ENCODE assay signal across 1 cellular context in the genomic region with DNA sequence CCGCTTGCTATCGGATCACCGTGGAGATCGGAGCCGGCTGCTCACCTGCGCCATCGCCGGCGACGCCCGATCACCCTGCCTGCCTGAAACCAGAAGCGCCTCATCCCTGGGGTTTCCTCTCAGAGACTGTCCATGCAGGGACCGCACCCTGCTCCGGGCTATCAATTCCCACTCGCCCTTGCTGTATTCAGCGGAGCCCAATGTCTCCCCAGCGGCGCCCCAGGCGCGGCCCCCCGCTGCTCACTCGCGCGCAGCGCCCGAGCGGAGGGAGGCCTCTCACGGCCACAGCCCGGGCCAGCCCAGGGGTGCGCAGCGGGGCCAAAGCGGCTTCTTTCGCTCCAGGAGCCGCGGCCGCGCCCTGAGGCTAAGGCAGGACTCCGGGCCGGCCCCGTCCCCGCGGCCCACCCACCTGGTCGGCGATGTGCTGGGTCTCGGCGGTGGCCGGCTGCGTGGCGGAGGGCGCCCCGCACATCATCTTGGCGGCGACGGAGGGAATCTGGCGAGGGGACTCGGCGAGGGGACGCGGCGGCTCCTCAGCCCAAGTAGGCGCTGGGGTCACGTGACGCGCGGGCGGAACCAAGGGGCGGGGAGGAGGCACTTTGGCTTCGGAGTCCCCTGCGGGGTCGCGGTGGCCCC.
A peak's percentile ranks its signal among the peaks of the same experiment; 100 is the strongest.
TF ChIP-seq lines count a peak whose summit lies in the region.

TSS of gene CSTB (minus strand) at position 514 of the 636 bp plus-strand sequence. CDS start at position 475, 39 bp downstream.

TF ChIP-seq in GM12878, 131 proteins besides CTCF, POLR2A, EP300 and RAD21 (continued from another document and continues in another):
- TF ChIP-seq, protein P1, sequence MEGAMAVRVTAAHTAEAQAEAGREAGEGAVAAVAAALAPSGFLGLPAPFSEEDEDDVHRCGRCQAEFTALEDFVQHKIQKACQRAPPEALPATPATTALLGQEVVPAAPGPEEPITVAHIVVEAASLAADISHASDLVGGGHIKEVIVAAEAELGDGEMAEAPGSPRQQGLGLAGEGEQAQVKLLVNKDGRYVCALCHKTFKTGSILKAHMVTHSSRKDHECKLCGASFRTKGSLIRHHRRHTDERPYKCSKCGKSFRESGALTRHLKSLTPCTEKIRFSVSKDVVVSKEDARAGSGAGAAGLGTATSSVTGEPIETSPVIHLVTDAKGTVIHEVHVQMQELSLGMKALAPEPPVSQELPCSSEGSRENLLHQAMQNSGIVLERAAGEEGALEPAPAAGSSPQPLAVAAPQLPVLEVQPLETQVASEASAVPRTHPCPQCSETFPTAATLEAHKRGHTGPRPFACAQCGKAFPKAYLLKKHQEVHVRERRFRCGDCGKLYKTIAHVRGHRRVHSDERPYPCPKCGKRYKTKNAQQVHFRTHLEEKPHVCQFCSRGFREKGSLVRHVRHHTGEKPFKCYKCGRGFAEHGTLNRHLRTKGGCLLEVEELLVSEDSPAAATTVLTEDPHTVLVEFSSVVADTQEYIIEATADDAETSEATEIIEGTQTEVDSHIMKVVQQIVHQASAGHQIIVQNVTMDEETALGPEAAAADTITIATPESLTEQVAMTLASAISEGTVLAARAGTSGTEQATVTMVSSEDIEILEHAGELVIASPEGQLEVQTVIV (IDR thresholded peaks at IDR 0.05; ENCODE audit: borderline replicate concordance, partially characterized antibody) = no peak
- TF ChIP-seq, protein P2, sequence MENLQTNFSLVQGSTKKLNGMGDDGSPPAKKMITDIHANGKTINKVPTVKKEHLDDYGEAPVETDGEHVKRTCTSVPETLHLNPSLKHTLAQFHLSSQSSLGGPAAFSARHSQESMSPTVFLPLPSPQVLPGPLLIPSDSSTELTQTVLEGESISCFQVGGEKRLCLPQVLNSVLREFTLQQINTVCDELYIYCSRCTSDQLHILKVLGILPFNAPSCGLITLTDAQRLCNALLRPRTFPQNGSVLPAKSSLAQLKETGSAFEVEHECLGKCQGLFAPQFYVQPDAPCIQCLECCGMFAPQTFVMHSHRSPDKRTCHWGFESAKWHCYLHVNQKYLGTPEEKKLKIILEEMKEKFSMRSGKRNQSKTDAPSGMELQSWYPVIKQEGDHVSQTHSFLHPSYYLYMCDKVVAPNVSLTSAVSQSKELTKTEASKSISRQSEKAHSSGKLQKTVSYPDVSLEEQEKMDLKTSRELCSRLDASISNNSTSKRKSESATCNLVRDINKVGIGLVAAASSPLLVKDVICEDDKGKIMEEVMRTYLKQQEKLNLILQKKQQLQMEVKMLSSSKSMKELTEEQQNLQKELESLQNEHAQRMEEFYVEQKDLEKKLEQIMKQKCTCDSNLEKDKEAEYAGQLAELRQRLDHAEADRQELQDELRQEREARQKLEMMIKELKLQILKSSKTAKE (IDR thresholded peaks at IDR 0.05; ENCODE audit: low read depth, poor library complexity, severe bottlenecking) = no peak
- TF ChIP-seq E2F8 (IDR thresholded peaks at IDR 0.05; ENCODE audit: low read depth, partially characterized antibody) (no peak), BHLHE40 (IDR thresholded peaks at IDR 0.05; ENCODE audit: borderline replicate concordance in 1 of 2, low read depth in 2 of 2, low read length in 1 of 2) (peak; percentile 91 to 98), SIN3A (IDR thresholded peaks at IDR 0.05; ENCODE audit: low read depth, low read length) (no peak), SMAD5 (IDR thresholded peaks at IDR 0.05; ENCODE audit: low read depth) (no peak; the same call in 1 of the 2 replicates), YY1 (IDR thresholded peaks at IDR 0.05; ENCODE audit: low read depth, low read length) (0 out of 2 replicates have a peak, but pooled peaks have one; percentile 15), TCF7 (IDR thresholded peaks at IDR 0.05; ENCODE audit: borderline replicate concordance) (no peak), ZNF207 (IDR thresholded peaks at IDR 0.05; ENCODE audit: borderline replicate concordance) (peak; percentile 59; the same call in 1 of the 2 replicates), FOXK2 (IDR thresholded peaks at IDR 0.05) (peak; percentile 90), GABPA (IDR thresholded peaks at IDR 0.05; ENCODE audit: low read depth) (no peak), CREM (IDR thresholded peaks at IDR 0.05; ENCODE audit: low read depth) (peak; percentile 44; the same call in 1 of the 2 replicates), PAX8 (IDR thresholded peaks at IDR 0.05) (no peak), ZBTB40 (IDR thresholded peaks at IDR 0.05; ENCODE audit: borderline replicate concordance) (no peak), STAT1 (conservative IDR thresholded peaks at IDR 0.05) (no peak), EGR1 (IDR thresholded peaks at IDR 0.05; ENCODE audit: borderline replicate concordance in 1 of 2, low read depth in 2 of 2, low read length in 2 of 2) (0 out of 3 replicates have a peak, but pooled peaks of 1 of the 2 experiments have one; percentile 11), CHD1 (IDR thresholded peaks at IDR 0.05; ENCODE audit: low read depth, low read length) (peak; percentile 95; the same call in 1 of the 2 replicates), ZNF24 (IDR thresholded peaks at IDR 0.05) (no peak), NFYA (IDR thresholded peaks at IDR 0.05; ENCODE audit: borderline replicate concordance, low read depth, low read length) (no peak), BCLAF1 (IDR thresholded peaks at IDR 0.05) (no peak), SREBF1 (IDR thresholded peaks at IDR 0.05; ENCODE audit: low read length) (no peak), CHD2 (IDR thresholded peaks at IDR 0.05; ENCODE audit: borderline replicate concordance, low read depth, low read length) (no peak), NR2C1 (IDR thresholded peaks at IDR 0.05) (no peak), ZNF274 (IDR thresholded peaks at IDR 0.05; ENCODE audit: insufficient read depth, insufficient read length) (no peak), SIX5 (IDR thresholded peaks at IDR 0.05; ENCODE audit: low read depth, low read length, severe bottlenecking) (no peak), NR2C2 (IDR thresholded peaks at IDR 0.05; ENCODE audit: borderline replicate concordance, control insufficient read depth, insufficient read length, low read depth) (no peak), IKZF1 (conservative IDR thresholded peaks at IDR 0.05) (peak; percentile 72), NRF1 (conservative IDR thresholded peaks at IDR 0.05; ENCODE audit: low read depth, low read length) (no peak), KDM1A (IDR thresholded peaks at IDR 0.05; ENCODE audit: borderline replicate concordance) (no peak), BMI1 (IDR thresholded peaks at IDR 0.05; ENCODE audit: borderline replicate concordance) (no peak), HDAC2 (IDR thresholded peaks at IDR 0.05) (no peak)
- TF ChIP-seq, protein P3, sequence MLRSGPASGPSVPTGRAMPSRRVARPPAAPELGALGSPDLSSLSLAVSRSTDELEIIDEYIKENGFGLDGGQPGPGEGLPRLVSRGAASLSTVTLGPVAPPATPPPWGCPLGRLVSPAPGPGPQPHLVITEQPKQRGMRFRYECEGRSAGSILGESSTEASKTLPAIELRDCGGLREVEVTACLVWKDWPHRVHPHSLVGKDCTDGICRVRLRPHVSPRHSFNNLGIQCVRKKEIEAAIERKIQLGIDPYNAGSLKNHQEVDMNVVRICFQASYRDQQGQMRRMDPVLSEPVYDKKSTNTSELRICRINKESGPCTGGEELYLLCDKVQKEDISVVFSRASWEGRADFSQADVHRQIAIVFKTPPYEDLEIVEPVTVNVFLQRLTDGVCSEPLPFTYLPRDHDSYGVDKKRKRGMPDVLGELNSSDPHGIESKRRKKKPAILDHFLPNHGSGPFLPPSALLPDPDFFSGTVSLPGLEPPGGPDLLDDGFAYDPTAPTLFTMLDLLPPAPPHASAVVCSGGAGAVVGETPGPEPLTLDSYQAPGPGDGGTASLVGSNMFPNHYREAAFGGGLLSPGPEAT (IDR thresholded peaks at IDR 0.05; ENCODE audit: low read depth) = no peak
- TF ChIP-seq, protein P4, sequence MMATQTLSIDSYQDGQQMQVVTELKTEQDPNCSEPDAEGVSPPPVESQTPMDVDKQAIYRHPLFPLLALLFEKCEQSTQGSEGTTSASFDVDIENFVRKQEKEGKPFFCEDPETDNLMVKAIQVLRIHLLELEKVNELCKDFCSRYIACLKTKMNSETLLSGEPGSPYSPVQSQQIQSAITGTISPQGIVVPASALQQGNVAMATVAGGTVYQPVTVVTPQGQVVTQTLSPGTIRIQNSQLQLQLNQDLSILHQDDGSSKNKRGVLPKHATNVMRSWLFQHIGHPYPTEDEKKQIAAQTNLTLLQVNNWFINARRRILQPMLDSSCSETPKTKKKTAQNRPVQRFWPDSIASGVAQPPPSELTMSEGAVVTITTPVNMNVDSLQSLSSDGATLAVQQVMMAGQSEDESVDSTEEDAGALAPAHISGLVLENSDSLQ (IDR thresholded peaks at IDR 0.05) = no peak
- TF ChIP-seq, protein P5, sequence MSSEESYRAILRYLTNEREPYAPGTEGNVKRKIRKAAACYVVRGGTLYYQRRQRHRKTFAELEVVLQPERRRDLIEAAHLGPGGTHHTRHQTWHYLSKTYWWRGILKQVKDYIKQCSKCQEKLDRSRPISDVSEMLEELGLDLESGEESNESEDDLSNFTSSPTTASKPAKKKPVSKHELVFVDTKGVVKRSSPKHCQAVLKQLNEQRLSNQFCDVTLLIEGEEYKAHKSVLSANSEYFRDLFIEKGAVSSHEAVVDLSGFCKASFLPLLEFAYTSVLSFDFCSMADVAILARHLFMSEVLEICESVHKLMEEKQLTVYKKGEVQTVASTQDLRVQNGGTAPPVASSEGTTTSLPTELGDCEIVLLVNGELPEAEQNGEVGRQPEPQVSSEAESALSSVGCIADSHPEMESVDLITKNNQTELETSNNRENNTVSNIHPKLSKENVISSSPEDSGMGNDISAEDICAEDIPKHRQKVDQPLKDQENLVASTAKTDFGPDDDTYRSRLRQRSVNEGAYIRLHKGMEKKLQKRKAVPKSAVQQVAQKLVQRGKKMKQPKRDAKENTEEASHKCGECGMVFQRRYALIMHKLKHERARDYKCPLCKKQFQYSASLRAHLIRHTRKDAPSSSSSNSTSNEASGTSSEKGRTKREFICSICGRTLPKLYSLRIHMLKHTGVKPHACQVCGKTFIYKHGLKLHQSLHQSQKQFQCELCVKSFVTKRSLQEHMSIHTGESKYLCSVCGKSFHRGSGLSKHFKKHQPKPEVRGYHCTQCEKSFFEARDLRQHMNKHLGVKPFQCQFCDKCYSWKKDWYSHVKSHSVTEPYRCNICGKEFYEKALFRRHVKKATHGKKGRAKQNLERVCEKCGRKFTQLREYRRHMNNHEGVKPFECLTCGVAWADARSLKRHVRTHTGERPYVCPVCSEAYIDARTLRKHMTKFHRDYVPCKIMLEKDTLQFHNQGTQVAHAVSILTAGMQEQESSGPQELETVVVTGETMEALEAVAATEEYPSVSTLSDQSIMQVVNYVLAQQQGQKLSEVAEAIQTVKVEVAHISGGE (CRISPR knock-in tag; IDR thresholded peaks at IDR 0.05) = 0 out of 2 replicates have a peak, but pooled peaks have one; percentile 45
